In genomic region chr1:243421784-243422183, GRCh38 we compare ENCODE assay signal across 1 cellular context.
TF ChIP-seq lines count a peak whose summit lies in the region.

No MANE protein-coding gene starts in this region.

TF ChIP-seq in HEK293, 187 proteins besides CTCF, POLR2A, EP300 and RAD21 (continued from another document):
- TF ChIP-seq, protein P1, sequence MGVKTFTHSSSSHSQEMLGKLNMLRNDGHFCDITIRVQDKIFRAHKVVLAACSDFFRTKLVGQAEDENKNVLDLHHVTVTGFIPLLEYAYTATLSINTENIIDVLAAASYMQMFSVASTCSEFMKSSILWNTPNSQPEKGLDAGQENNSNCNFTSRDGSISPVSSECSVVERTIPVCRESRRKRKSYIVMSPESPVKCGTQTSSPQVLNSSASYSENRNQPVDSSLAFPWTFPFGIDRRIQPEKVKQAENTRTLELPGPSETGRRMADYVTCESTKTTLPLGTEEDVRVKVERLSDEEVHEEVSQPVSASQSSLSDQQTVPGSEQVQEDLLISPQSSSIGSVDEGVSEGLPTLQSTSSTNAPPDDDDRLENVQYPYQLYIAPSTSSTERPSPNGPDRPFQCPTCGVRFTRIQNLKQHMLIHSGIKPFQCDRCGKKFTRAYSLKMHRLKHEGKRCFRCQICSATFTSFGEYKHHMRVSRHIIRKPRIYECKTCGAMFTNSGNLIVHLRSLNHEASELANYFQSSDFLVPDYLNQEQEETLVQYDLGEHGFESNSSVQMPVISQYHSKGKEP (tag by site-specific recombination; IDR thresholded peaks at IDR 0.05), result peak; percentile 64; the same call in 1 of the 2 replicates
TF ChIP-seq in HEK293: peak in this region for 9.
